In the genomic region with DNA sequence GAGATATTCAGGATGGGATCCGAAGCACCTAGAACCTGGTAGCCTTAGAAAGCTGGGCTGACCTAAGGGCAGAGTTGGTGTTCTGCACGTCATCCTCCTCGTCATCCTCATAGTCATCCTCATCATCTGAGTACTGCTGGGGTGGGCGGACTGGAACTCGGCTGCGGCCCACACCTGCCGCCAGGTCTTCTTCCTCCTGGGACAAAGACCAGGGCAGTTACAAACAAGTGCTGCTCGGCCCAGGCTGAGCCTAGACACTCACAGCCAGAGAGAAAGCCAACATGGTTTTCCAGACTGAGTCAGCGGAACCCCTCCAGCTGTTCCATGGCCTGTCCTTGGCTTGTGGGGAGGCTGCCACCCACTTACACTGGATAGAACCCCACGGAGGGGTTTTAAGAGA, we compare ENCODE assay signal across 15 cellular contexts.
"Had no signal": no experiment of that assay in that cellular context is flagged by ENCODE, and none has a peak within 500 bp of the region (broad histone marks: within the 10 kb centered on the region; RNA-seq: fewer than 3 reads in every experiment).

No MANE protein-coding gene starts in this region.

- H3K4me3 Mint-ChIP-seq: activated CD8-positive, alpha-beta memory T cell treated with anti-CD3 and anti-CD28 coated beads, Interleukin-2, amount 10 ng/mL, durations not matched to agents 7 days and 5 days; nephron had no signal

- H3K27me3 ChIP-seq: cardiac muscle cell, hepatocyte, ovary, SJCRH30, upper lobe of left lung had no signal

- H3K36me3 ChIP-seq: ovary had no signal

- H3K4me3 ChIP-seq: cardiac muscle cell, coronary artery, hepatocyte, ovary, SJCRH30, smooth muscle cell, upper lobe of left lung had no signal

- H3K9me3 ChIP-seq: ovary, SJCRH30, upper lobe of left lung had no signal

- DNase-seq: activated CD4-positive, alpha-beta T cell treated with anti-CD3 and anti-CD28 coated beads, Interleukin-2, amount 50 U/mL, for 4 hours; activated CD8-positive, alpha-beta memory T cell treated with anti-CD3 and anti-CD28 coated beads, Interleukin-2, amount 10 ng/mL, durations not matched to agents 7 days and 5 days; effector CD4-positive, alpha-beta T cell; mammary epithelial cell; retina; stimulated activated CD4-positive, alpha-beta T cell treated with anti-CD3 and anti-CD28 coated beads, Interleukin-1b, Interleukin-23, amount 100 ng/mL, for 48 hours; stimulated activated naive CD4-positive, alpha-beta T cell; upper lobe of left lung had no signal

- H3K27ac Mint-ChIP-seq: activated CD8-positive, alpha-beta memory T cell treated with anti-CD3 and anti-CD28 coated beads, Interleukin-2, amount 10 ng/mL, durations not matched to agents 7 days and 5 days; nephron had no signal

- H3K27ac ChIP-seq: cardiac muscle cell, coronary artery, hepatocyte, ovary, SJCRH30, upper lobe of left lung had no signal

- ATAC-seq: activated CD8-positive, alpha-beta memory T cell treated with anti-CD3 and anti-CD28 coated beads, Interleukin-2, amount 10 ng/mL, durations not matched to agents 7 days and 5 days had no signal

- H3K27me3 Mint-ChIP-seq: activated CD8-positive, alpha-beta memory T cell treated with anti-CD3 and anti-CD28 coated beads, Interleukin-2, amount 10 ng/mL, durations not matched to agents 7 days and 5 days had no signal

- H3K9me3 Mint-ChIP-seq: nephron had no signal
